ENCODE assay signal across 2 cellular contexts in genomic region chr12:119618328-119618896, GRCh38. TPM values are rescaled to one million over a fixed set of nuclear protein-coding genes. Genes with fewer than 3 reads are reported as not detected.
"Had no signal": no experiment of that assay in that cellular context is flagged by ENCODE, and none has a peak within 500 bp of the region (broad histone marks: within the 10 kb centered on the region; RNA-seq: fewer than 3 reads in every experiment).

No MANE protein-coding gene starts in this region.

RNA-seq across cellular contexts. Expression of gene TMEM233, which starts 24.8 kb away (rescaled TPM):
- total RNA-seq: M059J, MCF 10A had no signal
